ENCODE assay signal across 31 cellular contexts in the genomic region with DNA sequence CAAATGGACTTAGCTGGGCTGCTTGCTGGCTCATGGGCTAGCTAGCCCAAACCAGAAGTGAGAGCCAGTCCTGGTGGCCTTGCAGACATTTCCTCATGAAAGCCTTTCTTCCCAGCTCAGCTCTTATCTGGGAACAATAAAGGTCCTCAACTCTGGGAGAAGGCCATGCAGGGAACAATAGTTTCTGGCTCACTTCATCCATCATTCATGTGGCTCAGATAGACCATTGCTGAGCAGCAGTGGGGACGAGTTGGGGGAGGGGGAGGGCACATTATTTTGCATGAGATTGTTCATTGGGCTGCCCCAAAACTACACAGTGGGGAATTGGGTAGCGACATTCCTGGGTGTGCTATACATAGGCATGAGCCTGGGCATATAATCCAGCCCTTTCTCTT. TPM values are rescaled to one million over a fixed set of nuclear protein-coding genes. Genes with fewer than 3 reads are reported as not detected.
A peak's percentile ranks its signal among the peaks of the same experiment; 100 is the strongest.
DNase-seq lines count a peak whose midpoint lies in the region; ATAC-seq, FAIRE-seq and TF ChIP-seq lines count a peak whose summit lies in the region.
"Had no signal": no experiment of that assay in that cellular context is flagged by ENCODE, and none has a peak within 500 bp of the region (broad histone marks: within the 10 kb centered on the region; RNA-seq: fewer than 3 reads in every experiment).

No MANE protein-coding gene starts in this region.

- H3K9me3 ChIP-seq in liver (ENCODE audit: control insufficient read depth in 4 of 4, low read length in 3 of 4) (no peaks in the 10 kb centered on the region), HepG2 (ENCODE audit: low read length) (no peaks in the 10 kb centered on the region), hepatocyte (ENCODE audit: low read depth) (no peaks in the 10 kb centered on the region)
- H3K9me3 ChIP-seq: mucosa of descending colon, suprapubic skin had no signal

- H3K27ac ChIP-seq in liver (ENCODE audit: low read depth in 1 of 2, low read length in 2 of 2) (no peak overlapping the region), HepG2 (ENCODE audit: extremely low read length, insufficient read depth, low read length) (no peak overlapping the region), hepatocyte (peak overlapping the region; percentile 48)
- H3K27ac ChIP-seq: GM23248, suprapubic skin had no signal

- H3K36me3 ChIP-seq in liver (ENCODE audit: control insufficient read depth in 4 of 4, insufficient read depth in 3 of 4, low read depth in 1 of 4, low read length in 3 of 4) (no peaks in the 10 kb centered on the region), HepG2 (replicated peaks in 1 of 2; ENCODE audit: control insufficient read depth in 1 of 2, insufficient read depth in 2 of 2, low read length in 2 of 2) (no peaks in the 10 kb centered on the region), hepatocyte (replicated peaks; ENCODE audit: insufficient read depth, low read depth) (no peaks in the 10 kb centered on the region)
- H3K36me3 ChIP-seq: suprapubic skin had no signal

- in situ Hi-C loops in HepG2 (cut with HindIII; ENCODE audit: extremely low pct_ligation_motif_present, low pct_unique_long_range_greater_than_20kb): no loop called here

- TF ChIP-seq CTCF in liver (IDR thresholded peaks at IDR 0.05; ENCODE audit: low read depth, low read length, missing input control) (no peak), HepG2 (CRISPR knock-in tag; IDR thresholded peaks at IDR 0.05) (no peak), hepatocyte (IDR thresholded peaks at IDR 0.05; ENCODE audit: poor library complexity) (no peak), nephron (IDR thresholded peaks at IDR 0.05; ENCODE audit: unreplicated experiment in 3 of 3) (no peak)

- H2AFZ ChIP-seq in HepG2 (ENCODE audit: low read length) (no peak overlapping the region), hepatocyte (no peak overlapping the region)
- H2AFZ ChIP-seq: GM23248 had no signal

- H3K4me3 ChIP-seq in liver (ENCODE audit: low read depth in 1 of 3, low read length in 3 of 3): no peak overlapping the region
- no peak overlapping the region for H3K4me3 ChIP-seq in HepG2 (replicated peaks in 1 of 3; ENCODE audit: insufficient read depth in 1 of 3, low read depth in 2 of 3, low read length in 3 of 3)
- no peak overlapping the region for H3K4me3 ChIP-seq in hepatocyte
- H3K4me3 ChIP-seq: GM23248, mucosa of descending colon, suprapubic skin had no signal

- H3K27me3 Mint-ChIP-seq in nephron (ENCODE audit: low read depth): no peaks in the 10 kb centered on the region
- H3K27me3 Mint-ChIP-seq in activated CD4-positive, alpha-beta T cell treated with anti-CD3 and anti-CD28 coated beads for 36 hours: no peaks in the 10 kb centered on the region
- H3K27me3 Mint-ChIP-seq: activated T-helper 17 cell treated with anti-CD3 and anti-CD28 coated beads, Interleukin-2, amount 50 U/mL, for 72 hours had no signal

- 69% methylated on average over 2 of the region's 2 CpGs for WGBS in liver
- 14% methylated on average over 1 of the region's 2 CpGs for WGBS in HepG2 (ENCODE audit: low lambda C conversion rate)
- WGBS in hepatocyte (ENCODE audit: low lambda C conversion rate, missing lambda C conversion rate): 67% methylated on average over 2 of the region's 2 CpGs

- H3K27me3 ChIP-seq in liver (ENCODE audit: control insufficient read depth in 4 of 4, insufficient read depth in 4 of 4, low read length in 3 of 4) (no peaks in the 10 kb centered on the region), HepG2 (ENCODE audit: control insufficient read depth in 1 of 2, insufficient read depth in 2 of 2, low read length in 2 of 2) (no peaks in the 10 kb centered on the region), hepatocyte (no peaks in the 10 kb centered on the region)
- H3K27me3 ChIP-seq: suprapubic skin had no signal

- H3K4me1 ChIP-seq in liver (ENCODE audit: control insufficient read depth in 4 of 4, insufficient read depth in 4 of 4, low read length in 3 of 4): no peaks in the 10 kb centered on the region
- H3K4me1 ChIP-seq in HepG2 (ENCODE audit: insufficient read depth, low read length): no peaks in the 10 kb centered on the region
- H3K4me1 ChIP-seq in hepatocyte (ENCODE audit: insufficient read depth): no peaks in the 10 kb centered on the region
- H3K4me1 ChIP-seq: suprapubic skin had no signal

- intact Hi-C loops in HepG2 (cut with micrococcal nuclease; ENCODE audit: unreplicated experiment): no loop called here
- intact Hi-C loops in activated CD4-positive, alpha-beta T cell treated with anti-CD3 and anti-CD28 coated beads for 36 hours (cut with DNase I, micrococcal nuclease): no loop called here

- POLR2A ChIA-PET in HepG2 (lab: Yijun Ruan, JAX): no interaction called here
- POLR2A ChIA-PET in activated CD4-positive, alpha-beta T cell treated with anti-CD3 and anti-CD28 coated beads for 36 hours (lab: Charles Lee): no interaction called here

- no peaks in the 10 kb centered on the region for H3K36me3 Mint-ChIP-seq in nephron (ENCODE audit: low read depth)
- H3K36me3 Mint-ChIP-seq in activated CD4-positive, alpha-beta T cell treated with anti-CD3 and anti-CD28 coated beads for 36 hours (ENCODE audit: low read depth): no peaks in the 10 kb centered on the region
- H3K36me3 Mint-ChIP-seq: stimulated activated naive B cell treated with anti-CD40 and anti-IgM and Interleukin-4, amounts not matched to agents 10 μg/mL and 1 μg/mL and 100 μg/mL, for 72 hours had no signal

- ATAC-seq in HepG2: no peak
- ATAC-seq in activated CD4-positive, alpha-beta T cell treated with anti-CD3 and anti-CD28 coated beads for 36 hours: no peak
- ATAC-seq: activated T-helper 17 cell treated with anti-CD3 and anti-CD28 coated beads, Interleukin-2, amount 50 U/mL, for 72 hours; esophagus mucosa; left ventricle myocardium superior; mucosa of descending colon; stimulated activated naive B cell treated with anti-CD40 and anti-IgM and Interleukin-4, amounts not matched to agents 10 μg/mL and 1 μg/mL and 100 μg/mL, for 72 hours had no signal

- no peak overlapping the region for H3K4me3 Mint-ChIP-seq in nephron
- H3K4me3 Mint-ChIP-seq in activated CD4-positive, alpha-beta T cell treated with anti-CD3 and anti-CD28 coated beads for 36 hours: no peak overlapping the region
- H3K4me3 Mint-ChIP-seq: activated T-helper 17 cell treated with anti-CD3 and anti-CD28 coated beads, Interleukin-2, amount 50 U/mL, for 72 hours; stimulated activated naive B cell treated with anti-CD40 and anti-IgM and Interleukin-4, amounts not matched to agents 10 μg/mL and 1 μg/mL and 100 μg/mL, for 72 hours had no signal

- H3K9ac ChIP-seq in liver (ENCODE audit: low read depth in 1 of 2, low read length in 2 of 2) (no peak overlapping the region), HepG2 (ENCODE audit: insufficient read depth, low read depth, low read length) (no peak overlapping the region)
- H3K9ac ChIP-seq: GM23248 had no signal

- TF ChIP-seq EP300 in HepG2 (IDR thresholded peaks at IDR 0.05; ENCODE audit: low read depth in 2 of 2, low read length in 2 of 2): no peak
- no peak for TF ChIP-seq EP300 in HepG2 (CRISPR knock-in tag; IDR thresholded peaks at IDR 0.05; ENCODE audit: borderline replicate concordance)

- CTCF ChIA-PET in HepG2 (lab: Yijun Ruan, JAX; ENCODE audit: low intra/inter-chr PET ratio, low total read pairs): no interaction called here
- CTCF ChIA-PET in activated CD4-positive, alpha-beta T cell treated with anti-CD3 and anti-CD28 coated beads for 36 hours (lab: Charles Lee): no interaction called here

- peak overlapping the region; percentile 85 to 95 (median 95) for H3K27ac Mint-ChIP-seq in nephron
- no peak overlapping the region for H3K27ac Mint-ChIP-seq in activated CD4-positive, alpha-beta T cell treated with anti-CD3 and anti-CD28 coated beads for 36 hours
- H3K27ac Mint-ChIP-seq: activated T-helper 17 cell treated with anti-CD3 and anti-CD28 coated beads, Interleukin-2, amount 50 U/mL, for 72 hours; stimulated activated naive B cell treated with anti-CD40 and anti-IgM and Interleukin-4, amounts not matched to agents 10 μg/mL and 1 μg/mL and 100 μg/mL, for 72 hours had no signal

- TF ChIP-seq RAD21 in liver (IDR thresholded peaks at IDR 0.05) (no peak), HepG2 (CRISPR knock-in tag; IDR thresholded peaks at IDR 0.05) (no peak)

- no TSS peak for BruUV-seq in HepG2 (replicated peaks; lab: Mats Ljungman, UMichigan)

- H4K20me1 ChIP-seq in HepG2 (ENCODE audit: insufficient read depth, low read length) (no peaks in the 10 kb centered on the region), hepatocyte (ENCODE audit: insufficient read depth, poor library complexity, severe bottlenecking) (no peaks in the 10 kb centered on the region)

- peaks cover 44% of the 10 kb centered on the region for H3K4me1 Mint-ChIP-seq in nephron
- H3K4me1 Mint-ChIP-seq in activated CD4-positive, alpha-beta T cell treated with anti-CD3 and anti-CD28 coated beads for 36 hours: no peaks in the 10 kb centered on the region
- H3K4me1 Mint-ChIP-seq: activated T-helper 17 cell treated with anti-CD3 and anti-CD28 coated beads, Interleukin-2, amount 50 U/mL, for 72 hours; stimulated activated naive B cell treated with anti-CD40 and anti-IgM and Interleukin-4, amounts not matched to agents 10 μg/mL and 1 μg/mL and 100 μg/mL, for 72 hours had no signal

- no peak overlapping the region for H3K4me2 ChIP-seq in HepG2 (ENCODE audit: low read depth, low read length)
- peak overlapping the region; percentile 11 for H3K4me2 ChIP-seq in hepatocyte

- no peak for TF ChIP-seq POLR2A in HepG2 (IDR thresholded peaks at IDR 0.05; ENCODE audit: insufficient read depth in 1 of 2, low read depth in 2 of 2, low read length in 2 of 2)
- no peak for TF ChIP-seq POLR2A in erythroblast (IDR thresholded peaks at IDR 0.05; ENCODE audit: low read length)

- H3K9me3 Mint-ChIP-seq in nephron: peaks cover 11% of the 10 kb centered on the region
- H3K9me3 Mint-ChIP-seq in activated CD4-positive, alpha-beta T cell treated with anti-CD3 and anti-CD28 coated beads for 36 hours (ENCODE audit: low read depth): no peaks in the 10 kb centered on the region
- H3K9me3 Mint-ChIP-seq: activated T-helper 17 cell treated with anti-CD3 and anti-CD28 coated beads, Interleukin-2, amount 50 U/mL, for 72 hours had no signal

- H3K79me2 ChIP-seq in HepG2 (ENCODE audit: insufficient read depth, low read length) (no peaks in the 10 kb centered on the region), hepatocyte (no peaks in the 10 kb centered on the region)

- no peaks in the 10 kb centered on the region for H3K9me2 ChIP-seq in hepatocyte (replicated peaks; ENCODE audit: insufficient read depth)

- FAIRE-seq in HepG2 (lab: Jason Lieb, UNC) (no peak), frontal cortex (lab: Jason Lieb, UNC) (no peak)
- FAIRE-seq: colon, GM12891 had no signal

- no peak for DNase-seq in HepG2 (ENCODE audit: low spot score)
- no peak for DNase-seq in hepatocyte (ENCODE audit: low spot score)
- DNase-seq in GF-D8 (lab: John Stamatoyannopoulos, UW): no peak
- no peak for DNase-seq in erythroblast (lab: John Stamatoyannopoulos, UW)
- no peak for DNase-seq in activated CD4-positive, alpha-beta T cell treated with anti-CD3 and anti-CD28 coated beads for 36 hours
- no peak for DNase-seq in frontal cortex (ENCODE audit: low spot score in 2 of 2)
- DNase-seq: 8988T; activated CD4-positive, alpha-beta T cell treated with anti-CD3 and anti-CD28 coated beads, Interleukin-2, amount 50 U/mL, for 4 hours; activated CD8-positive, alpha-beta memory T cell treated with anti-CD3 and anti-CD28 coated beads, Interleukin-2, amount 50 U/mL, for 4 hours; activated naive CD4-positive, alpha-beta T cell treated with anti-CD3 and anti-CD28 coated beads, Interleukin-2, amount 50 U/mL, for 16 hours; amniotic stem cell; effector CD8-positive, alpha-beta T cell; foreskin melanocyte; Karpas-422; left ventricle myocardium superior; mucosa of descending colon; NCI-H1436 treated with DMSO at 0.1 percent for 48 hours; NCI-H345; NCI-H748 treated with DMSO at 0.1 percent for 48 hours; stimulated activated naive B cell treated with anti-CD40 and anti-IgM and Interleukin-4, amounts not matched to agents 10 μg/mL and 1 μg/mL and 100 μg/mL, for 72 hours; SW 1271; T-helper 9 cell had no signal

RNA-seq across cellular contexts. Expression of gene NHSL2, which starts 47.6 kb away (rescaled TPM):
- total RNA-seq in liver: 1 to 10 TPM; 1.2 to 1.3 TPM
- under 1 TPM; 0.45 to 0.97 TPM for polyA plus RNA-seq in liver
- not detected in 2 replicates for total RNA-seq in HepG2 (2016; rRNA removed; fragmentation: Illumina TruSeq; extraction: Trizol)
- total RNA-seq in HepG2 (2016; cell fraction: cytosol; rRNA removed; fragmentation: Illumina TruSeq; extraction: Trizol; ENCODE audit: low read depth): not detected in 2 replicates
- total RNA-seq in HepG2 (2016; cell fraction: insoluble cytoplasmic fraction; rRNA removed; fragmentation: Illumina TruSeq; extraction: Trizol): not detected in 2 replicates
- not detected in 2 replicates for total RNA-seq in HepG2 (2016; cell fraction: membrane; rRNA removed; fragmentation: Illumina TruSeq; extraction: Trizol)
- not detected in 2 replicates for total RNA-seq in HepG2 (2016; cell fraction: nucleus; rRNA removed; fragmentation: Illumina TruSeq; extraction: Trizol)
- polyA plus RNA-seq in HepG2 (2011; rRNA removed): not detected in 2 replicates
- polyA plus RNA-seq in HepG2 (2011; cell fraction: cytosol; rRNA removed): not detected in 2 replicates
- not detected in 2 replicates for polyA plus RNA-seq in HepG2 (2011; cell fraction: nucleus; rRNA removed)
- not detected in 2 replicates for polyA plus RNA-seq in HepG2 (2012)
- polyA plus RNA-seq in HepG2 (2016; cell fraction: cytosol; fragmentation: Illumina TruSeq; extraction: Trizol; ENCODE audit: low read depth): not detected in 2 replicates
- polyA plus RNA-seq in HepG2 (2016; cell fraction: insoluble cytoplasmic fraction; fragmentation: Illumina TruSeq; extraction: Trizol; ENCODE audit: low read depth): not detected in 2 replicates
- not detected in 2 replicates for polyA plus RNA-seq in HepG2 (2016; cell fraction: membrane; fragmentation: Illumina TruSeq; extraction: Trizol; ENCODE audit: low read depth)
- not detected in 2 replicates for polyA plus RNA-seq in HepG2 (2016; cell fraction: nucleus; fragmentation: Illumina TruSeq; extraction: Trizol; ENCODE audit: insufficient read depth, low read depth)
- polyA minus RNA-seq in HepG2 (2011; rRNA and poly(A)+ RNA removed; ENCODE audit: low replicate concordance): not detected in 2 replicates
- not detected in 2 replicates for polyA minus RNA-seq in HepG2 (2011; cell fraction: cytosol; rRNA and poly(A)+ RNA removed)
- polyA minus RNA-seq in HepG2 (2011; cell fraction: nucleus; rRNA and poly(A)+ RNA removed): not detected in 2 replicates
- 1.3 and 2.3 TPM in 2 replicates for total RNA-seq in hepatocyte
- 3.2 and 5.0 TPM in 2 replicates for polyA plus RNA-seq in hepatocyte
- total RNA-seq in activated CD4-positive, alpha-beta T cell treated with anti-CD3 and anti-CD28 coated beads for 36 hours: under 1 TPM; 0.21 to 0.50 TPM
- total RNA-seq in frontal cortex: 0.82 TPM
- total RNA-seq: bronchial epithelial cell had no signal
